1 cellular context compared by ENCODE assay signal in the genomic region with DNA sequence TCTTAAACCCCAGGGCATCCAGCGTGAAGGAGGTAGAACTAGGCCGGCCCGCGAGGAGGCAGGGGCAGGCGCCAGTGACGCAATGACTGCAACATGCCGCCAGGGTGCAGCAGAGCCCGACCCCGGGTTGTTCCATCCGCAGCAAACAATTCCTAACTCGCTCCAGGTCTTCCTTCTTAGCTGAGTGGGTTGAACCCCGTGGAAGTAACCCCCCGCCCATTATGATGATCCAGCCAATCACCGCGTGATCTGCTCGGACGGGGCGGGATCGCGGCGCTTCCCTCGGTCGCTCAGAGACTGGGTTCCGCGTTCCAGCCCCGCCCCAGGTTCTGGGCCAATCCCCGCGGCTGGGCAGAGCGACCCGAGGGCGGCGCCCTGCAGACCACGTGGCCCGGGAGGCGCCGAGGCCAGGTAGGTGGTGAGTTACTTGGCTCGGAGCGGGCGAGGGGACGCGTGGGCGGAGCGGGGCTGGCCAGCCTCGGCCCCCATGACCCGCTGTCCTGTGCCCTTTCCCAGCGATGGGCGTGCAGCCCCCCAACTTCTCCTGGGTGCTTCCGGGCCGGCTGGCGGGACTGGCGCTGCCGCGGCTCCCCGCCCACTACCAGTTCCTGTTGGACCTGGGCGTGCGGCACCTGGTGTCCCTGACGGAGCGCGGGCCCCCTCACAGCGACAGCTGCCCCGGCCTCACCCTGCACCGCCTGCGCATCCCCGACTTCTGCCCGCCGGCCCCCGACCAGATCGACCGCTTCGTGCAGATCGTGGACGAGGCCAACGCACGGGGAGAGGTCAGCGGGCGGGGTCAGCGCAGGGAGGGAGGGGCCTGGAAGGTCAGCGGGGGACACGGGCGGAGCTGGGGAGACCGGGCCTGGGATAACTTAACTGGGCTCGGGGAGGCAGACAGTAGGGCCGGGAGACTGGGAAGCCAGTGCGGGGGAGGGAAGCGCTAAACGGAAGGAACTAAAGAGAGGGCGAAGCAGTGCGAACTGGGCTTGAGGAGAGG.
TF ChIP-seq lines count a peak whose summit lies in the region.

A gene (plus strand): TSS at position 380 of the 1,000 bp plus-strand sequence. CDS start 139 bp downstream, at position 519.

TF ChIP-seq in K562, 482 proteins besides CTCF, POLR2A, EP300 and RAD21 (continued from another document and continues in another):
- TF ChIP-seq, protein P1, sequence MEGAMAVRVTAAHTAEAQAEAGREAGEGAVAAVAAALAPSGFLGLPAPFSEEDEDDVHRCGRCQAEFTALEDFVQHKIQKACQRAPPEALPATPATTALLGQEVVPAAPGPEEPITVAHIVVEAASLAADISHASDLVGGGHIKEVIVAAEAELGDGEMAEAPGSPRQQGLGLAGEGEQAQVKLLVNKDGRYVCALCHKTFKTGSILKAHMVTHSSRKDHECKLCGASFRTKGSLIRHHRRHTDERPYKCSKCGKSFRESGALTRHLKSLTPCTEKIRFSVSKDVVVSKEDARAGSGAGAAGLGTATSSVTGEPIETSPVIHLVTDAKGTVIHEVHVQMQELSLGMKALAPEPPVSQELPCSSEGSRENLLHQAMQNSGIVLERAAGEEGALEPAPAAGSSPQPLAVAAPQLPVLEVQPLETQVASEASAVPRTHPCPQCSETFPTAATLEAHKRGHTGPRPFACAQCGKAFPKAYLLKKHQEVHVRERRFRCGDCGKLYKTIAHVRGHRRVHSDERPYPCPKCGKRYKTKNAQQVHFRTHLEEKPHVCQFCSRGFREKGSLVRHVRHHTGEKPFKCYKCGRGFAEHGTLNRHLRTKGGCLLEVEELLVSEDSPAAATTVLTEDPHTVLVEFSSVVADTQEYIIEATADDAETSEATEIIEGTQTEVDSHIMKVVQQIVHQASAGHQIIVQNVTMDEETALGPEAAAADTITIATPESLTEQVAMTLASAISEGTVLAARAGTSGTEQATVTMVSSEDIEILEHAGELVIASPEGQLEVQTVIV (CRISPR knock-in tag; IDR thresholded peaks at IDR 0.05; ENCODE audit: borderline replicate concordance) = no peak
- TF ChIP-seq, protein P2, sequence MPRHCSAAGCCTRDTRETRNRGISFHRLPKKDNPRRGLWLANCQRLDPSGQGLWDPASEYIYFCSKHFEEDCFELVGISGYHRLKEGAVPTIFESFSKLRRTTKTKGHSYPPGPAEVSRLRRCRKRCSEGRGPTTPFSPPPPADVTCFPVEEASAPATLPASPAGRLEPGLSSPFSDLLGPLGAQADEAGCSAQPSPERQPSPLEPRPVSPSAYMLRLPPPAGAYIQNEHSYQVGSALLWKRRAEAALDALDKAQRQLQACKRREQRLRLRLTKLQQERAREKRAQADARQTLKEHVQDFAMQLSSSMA (CRISPR knock-in tag; IDR thresholded peaks at IDR 0.05) = no peak
- TF ChIP-seq ZNF184 (CRISPR knock-in tag; IDR thresholded peaks at IDR 0.05) (no peak), CBX3 (IDR thresholded peaks at IDR 0.05; ENCODE audit: borderline replicate concordance in 1 of 2, low read length in 2 of 2) (peak in 1 of 2 experiments; percentile 81; a peak in 1 of 3 replicates), GABPB2 (CRISPR knock-in tag; conservative IDR thresholded peaks at IDR 0.05) (no peak; the same call in 1 of the 2 replicates), SRSF7 (optimal IDR thresholded peaks at IDR 0.05; ENCODE audit: low read depth, low read length) (no peak), ZSCAN32 (CRISPR knock-in tag; IDR thresholded peaks at IDR 0.05) (no peak), MTA3 (IDR thresholded peaks at IDR 0.05; ENCODE audit: borderline replicate concordance) (peak; percentile 65; the same call in 1 of the 2 replicates), CBFA2T3 (IDR thresholded peaks at IDR 0.05) (no peak), PCBP1 (IDR thresholded peaks at IDR 0.05; ENCODE audit: low read depth, low read length, poor library complexity, severe bottlenecking) (peak; percentile 30), TGIF2 (CRISPR knock-in tag; IDR thresholded peaks at IDR 0.05) (no peak), ETS2 (tag; IDR thresholded peaks at IDR 0.05; ENCODE audit: borderline replicate concordance, poor library complexity, severe bottlenecking) (no peak), ZNF24 (IDR thresholded peaks at IDR 0.05) (peak; percentile 17; the same call in 1 of the 2 replicates), ZNF263 (CRISPR knock-in tag; IDR thresholded peaks at IDR 0.05; ENCODE audit: borderline replicate concordance) (peak; percentile 55), LARP7 (IDR thresholded peaks at IDR 0.05) (no peak), GATAD2A (IDR thresholded peaks at IDR 0.05) (no peak), RNF2 (IDR thresholded peaks at IDR 0.05) (no peak), SP2 (IDR thresholded peaks at IDR 0.05; ENCODE audit: extremely low read depth, low read depth, low read length, poor library complexity, severe bottlenecking) (no peak), MYBL2 (IDR thresholded peaks at IDR 0.05; ENCODE audit: low read depth) (no peak), MYBL2 (CRISPR knock-in tag; IDR thresholded peaks at IDR 0.05; ENCODE audit: borderline replicate concordance) (no peak), BRF1 (IDR thresholded peaks at IDR 0.05; ENCODE audit: borderline replicate concordance, extremely low read depth, insufficient read length) (no peak), WHSC1 (IDR thresholded peaks at IDR 0.05; ENCODE audit: low read length) (no peak), ZBED1 (IDR thresholded peaks at IDR 0.05) (no peak), NFE2 (IDR thresholded peaks at IDR 0.05; ENCODE audit: low read depth) (0 out of 2 replicates have a peak, but pooled peaks have one; percentile 16), ZSCAN29 (IDR thresholded peaks at IDR 0.05) (0 out of 2 replicates have a peak, but pooled peaks have one; percentile 30), DPF2 (IDR thresholded peaks at IDR 0.05) (no peak), TRIM28 (IDR thresholded peaks at IDR 0.05) (no peak), PTRF (tag; IDR thresholded peaks at IDR 0.05) (no peak), ZNF695 (CRISPR knock-in tag; IDR thresholded peaks at IDR 0.05) (no peak), CEBPB (tag; IDR thresholded peaks at IDR 0.05) (peak; percentile 89), ZNF133 (CRISPR knock-in tag; IDR thresholded peaks at IDR 0.05) (no peak), EP400 (IDR thresholded peaks at IDR 0.05) (peak; percentile 81; the same call in 1 of the 2 replicates)
- TF ChIP-seq, protein P3, sequence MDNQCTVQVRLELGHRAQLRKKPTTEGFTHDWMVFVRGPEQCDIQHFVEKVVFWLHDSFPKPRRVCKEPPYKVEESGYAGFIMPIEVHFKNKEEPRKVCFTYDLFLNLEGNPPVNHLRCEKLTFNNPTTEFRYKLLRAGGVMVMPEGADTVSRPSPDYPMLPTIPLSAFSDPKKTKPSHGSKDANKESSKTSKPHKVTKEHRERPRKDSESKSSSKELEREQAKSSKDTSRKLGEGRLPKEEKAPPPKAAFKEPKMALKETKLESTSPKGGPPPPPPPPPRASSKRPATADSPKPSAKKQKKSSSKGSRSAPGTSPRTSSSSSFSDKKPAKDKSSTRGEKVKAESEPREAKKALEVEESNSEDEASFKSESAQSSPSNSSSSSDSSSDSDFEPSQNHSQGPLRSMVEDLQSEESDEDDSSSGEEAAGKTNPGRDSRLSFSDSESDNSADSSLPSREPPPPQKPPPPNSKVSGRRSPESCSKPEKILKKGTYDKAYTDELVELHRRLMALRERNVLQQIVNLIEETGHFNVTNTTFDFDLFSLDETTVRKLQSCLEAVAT (IDR thresholded peaks at IDR 0.05) = no peak
- TF ChIP-seq, protein P4, sequence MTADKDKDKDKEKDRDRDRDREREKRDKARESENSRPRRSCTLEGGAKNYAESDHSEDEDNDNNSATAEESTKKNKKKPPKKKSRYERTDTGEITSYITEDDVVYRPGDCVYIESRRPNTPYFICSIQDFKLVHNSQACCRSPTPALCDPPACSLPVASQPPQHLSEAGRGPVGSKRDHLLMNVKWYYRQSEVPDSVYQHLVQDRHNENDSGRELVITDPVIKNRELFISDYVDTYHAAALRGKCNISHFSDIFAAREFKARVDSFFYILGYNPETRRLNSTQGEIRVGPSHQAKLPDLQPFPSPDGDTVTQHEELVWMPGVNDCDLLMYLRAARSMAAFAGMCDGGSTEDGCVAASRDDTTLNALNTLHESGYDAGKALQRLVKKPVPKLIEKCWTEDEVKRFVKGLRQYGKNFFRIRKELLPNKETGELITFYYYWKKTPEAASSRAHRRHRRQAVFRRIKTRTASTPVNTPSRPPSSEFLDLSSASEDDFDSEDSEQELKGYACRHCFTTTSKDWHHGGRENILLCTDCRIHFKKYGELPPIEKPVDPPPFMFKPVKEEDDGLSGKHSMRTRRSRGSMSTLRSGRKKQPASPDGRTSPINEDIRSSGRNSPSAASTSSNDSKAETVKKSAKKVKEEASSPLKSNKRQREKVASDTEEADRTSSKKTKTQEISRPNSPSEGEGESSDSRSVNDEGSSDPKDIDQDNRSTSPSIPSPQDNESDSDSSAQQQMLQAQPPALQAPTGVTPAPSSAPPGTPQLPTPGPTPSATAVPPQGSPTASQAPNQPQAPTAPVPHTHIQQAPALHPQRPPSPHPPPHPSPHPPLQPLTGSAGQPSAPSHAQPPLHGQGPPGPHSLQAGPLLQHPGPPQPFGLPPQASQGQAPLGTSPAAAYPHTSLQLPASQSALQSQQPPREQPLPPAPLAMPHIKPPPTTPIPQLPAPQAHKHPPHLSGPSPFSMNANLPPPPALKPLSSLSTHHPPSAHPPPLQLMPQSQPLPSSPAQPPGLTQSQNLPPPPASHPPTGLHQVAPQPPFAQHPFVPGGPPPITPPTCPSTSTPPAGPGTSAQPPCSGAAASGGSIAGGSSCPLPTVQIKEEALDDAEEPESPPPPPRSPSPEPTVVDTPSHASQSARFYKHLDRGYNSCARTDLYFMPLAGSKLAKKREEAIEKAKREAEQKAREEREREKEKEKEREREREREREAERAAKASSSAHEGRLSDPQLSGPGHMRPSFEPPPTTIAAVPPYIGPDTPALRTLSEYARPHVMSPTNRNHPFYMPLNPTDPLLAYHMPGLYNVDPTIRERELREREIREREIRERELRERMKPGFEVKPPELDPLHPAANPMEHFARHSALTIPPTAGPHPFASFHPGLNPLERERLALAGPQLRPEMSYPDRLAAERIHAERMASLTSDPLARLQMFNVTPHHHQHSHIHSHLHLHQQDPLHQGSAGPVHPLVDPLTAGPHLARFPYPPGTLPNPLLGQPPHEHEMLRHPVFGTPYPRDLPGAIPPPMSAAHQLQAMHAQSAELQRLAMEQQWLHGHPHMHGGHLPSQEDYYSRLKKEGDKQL (CRISPR knock-in tag; IDR thresholded peaks at IDR 0.05; ENCODE audit: borderline replicate concordance) = no peak
- TF ChIP-seq, protein P5, sequence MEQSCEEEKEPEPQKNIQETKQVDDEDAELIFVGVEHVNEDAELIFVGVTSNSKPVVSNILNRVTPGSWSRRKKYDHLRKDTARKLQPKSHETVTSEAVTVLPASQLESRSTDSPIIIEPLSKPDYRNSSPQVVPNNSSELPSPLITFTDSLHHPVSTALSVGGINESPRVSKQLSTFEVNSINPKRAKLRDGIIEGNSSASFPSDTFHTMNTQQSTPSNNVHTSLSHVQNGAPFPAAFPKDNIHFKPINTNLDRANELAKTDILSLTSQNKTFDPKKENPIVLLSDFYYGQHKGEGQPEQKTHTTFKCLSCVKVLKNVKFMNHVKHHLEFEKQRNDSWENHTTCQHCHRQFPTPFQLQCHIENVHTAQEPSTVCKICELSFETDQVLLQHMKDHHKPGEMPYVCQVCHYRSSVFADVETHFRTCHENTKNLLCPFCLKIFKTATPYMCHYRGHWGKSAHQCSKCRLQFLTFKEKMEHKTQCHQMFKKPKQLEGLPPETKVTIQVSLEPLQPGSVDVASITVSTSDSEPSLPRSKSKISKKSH (CRISPR knock-in tag; IDR thresholded peaks at IDR 0.05) = no peak
- TF ChIP-seq, protein P6, sequence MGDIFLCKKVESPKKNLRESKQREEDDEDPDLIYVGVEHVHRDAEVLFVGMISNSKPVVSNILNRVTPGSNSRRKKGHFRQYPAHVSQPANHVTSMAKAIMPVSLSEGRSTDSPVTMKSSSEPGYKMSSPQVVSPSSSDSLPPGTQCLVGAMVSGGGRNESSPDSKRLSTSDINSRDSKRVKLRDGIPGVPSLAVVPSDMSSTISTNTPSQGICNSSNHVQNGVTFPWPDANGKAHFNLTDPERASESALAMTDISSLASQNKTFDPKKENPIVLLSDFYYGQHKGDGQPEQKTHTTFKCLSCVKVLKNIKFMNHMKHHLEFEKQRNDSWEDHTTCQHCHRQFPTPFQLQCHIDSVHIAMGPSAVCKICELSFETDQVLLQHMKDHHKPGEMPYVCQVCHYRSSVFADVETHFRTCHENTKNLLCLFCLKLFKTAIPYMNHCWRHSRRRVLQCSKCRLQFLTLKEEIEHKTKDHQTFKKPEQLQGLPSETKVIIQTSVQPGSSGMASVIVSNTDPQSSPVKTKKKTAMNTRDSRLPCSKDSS (IDR thresholded peaks at IDR 0.05; ENCODE audit: low read depth, partially characterized antibody) = no peak
- TF ChIP-seq, protein P7, sequence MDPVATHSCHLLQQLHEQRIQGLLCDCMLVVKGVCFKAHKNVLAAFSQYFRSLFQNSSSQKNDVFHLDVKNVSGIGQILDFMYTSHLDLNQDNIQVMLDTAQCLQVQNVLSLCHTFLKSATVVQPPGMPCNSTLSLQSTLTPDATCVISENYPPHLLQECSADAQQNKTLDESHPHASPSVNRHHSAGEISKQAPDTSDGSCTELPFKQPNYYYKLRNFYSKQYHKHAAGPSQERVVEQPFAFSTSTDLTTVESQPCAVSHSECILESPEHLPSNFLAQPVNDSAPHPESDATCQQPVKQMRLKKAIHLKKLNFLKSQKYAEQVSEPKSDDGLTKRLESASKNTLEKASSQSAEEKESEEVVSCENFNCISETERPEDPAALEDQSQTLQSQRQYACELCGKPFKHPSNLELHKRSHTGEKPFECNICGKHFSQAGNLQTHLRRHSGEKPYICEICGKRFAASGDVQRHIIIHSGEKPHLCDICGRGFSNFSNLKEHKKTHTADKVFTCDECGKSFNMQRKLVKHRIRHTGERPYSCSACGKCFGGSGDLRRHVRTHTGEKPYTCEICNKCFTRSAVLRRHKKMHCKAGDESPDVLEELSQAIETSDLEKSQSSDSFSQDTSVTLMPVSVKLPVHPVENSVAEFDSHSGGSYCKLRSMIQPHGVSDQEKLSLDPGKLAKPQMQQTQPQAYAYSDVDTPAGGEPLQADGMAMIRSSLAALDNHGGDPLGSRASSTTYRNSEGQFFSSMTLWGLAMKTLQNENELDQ (CRISPR knock-in tag; IDR thresholded peaks at IDR 0.05; ENCODE audit: borderline replicate concordance) = no peak
- TF ChIP-seq, protein P8, sequence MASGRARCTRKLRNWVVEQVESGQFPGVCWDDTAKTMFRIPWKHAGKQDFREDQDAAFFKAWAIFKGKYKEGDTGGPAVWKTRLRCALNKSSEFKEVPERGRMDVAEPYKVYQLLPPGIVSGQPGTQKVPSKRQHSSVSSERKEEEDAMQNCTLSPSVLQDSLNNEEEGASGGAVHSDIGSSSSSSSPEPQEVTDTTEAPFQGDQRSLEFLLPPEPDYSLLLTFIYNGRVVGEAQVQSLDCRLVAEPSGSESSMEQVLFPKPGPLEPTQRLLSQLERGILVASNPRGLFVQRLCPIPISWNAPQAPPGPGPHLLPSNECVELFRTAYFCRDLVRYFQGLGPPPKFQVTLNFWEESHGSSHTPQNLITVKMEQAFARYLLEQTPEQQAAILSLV (tag; IDR thresholded peaks at IDR 0.05) = no peak
- TF ChIP-seq, protein P9, sequence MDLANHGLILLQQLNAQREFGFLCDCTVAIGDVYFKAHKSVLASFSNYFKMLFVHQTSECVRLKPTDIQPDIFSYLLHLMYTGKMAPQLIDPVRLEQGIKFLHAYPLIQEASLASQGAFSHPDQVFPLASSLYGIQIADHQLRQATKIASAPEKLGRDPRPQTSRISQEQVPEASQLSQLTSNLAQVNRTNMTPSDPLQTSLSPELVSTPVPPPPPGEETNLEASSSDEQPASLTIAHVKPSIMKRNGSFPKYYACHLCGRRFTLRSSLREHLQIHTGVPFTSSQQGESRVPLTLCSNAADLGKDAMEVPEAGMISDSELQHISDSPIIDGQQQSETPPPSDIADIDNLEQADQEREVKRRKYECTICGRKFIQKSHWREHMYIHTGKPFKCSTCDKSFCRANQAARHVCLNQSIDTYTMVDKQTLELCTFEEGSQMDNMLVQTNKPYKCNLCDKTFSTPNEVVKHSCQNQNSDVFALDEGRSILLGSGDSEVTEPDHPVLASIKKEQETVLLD (IDR thresholded peaks at IDR 0.05) = no peak
